In genomic region chr19:36421749-36422481, GRCh38 we compare ENCODE assay signal across 10 cellular contexts. TPM values are rescaled to one million over a fixed set of nuclear protein-coding genes. Genes with fewer than 3 reads are reported as not detected.
DNase-seq lines count a peak whose midpoint lies in the region; ATAC-seq and TF ChIP-seq lines count a peak whose summit lies in the region.
"Had no signal": no experiment of that assay in that cellular context is flagged by ENCODE, and none has a peak within 500 bp of the region (broad histone marks: within the 10 kb centered on the region; RNA-seq: fewer than 3 reads in every experiment).

No MANE protein-coding gene starts in this region.

- no peak overlapping the region for H3K9ac ChIP-seq in endodermal cell (ENCODE audit: extremely low read depth, low read length, poor library complexity, severe bottlenecking)

- H3K27ac ChIP-seq in endodermal cell (ENCODE audit: low read depth, low read length) (no peak overlapping the region), muscle layer of duodenum (ENCODE audit: low read length) (no peak overlapping the region)

- peak overlapping the region; percentile 48 for H3K4me3 Mint-ChIP-seq in endodermal cell

- no peak for TF ChIP-seq CTCF in endodermal cell (conservative IDR thresholded peaks at IDR 0.05)

- no peaks in the 10 kb centered on the region for H3K36me3 Mint-ChIP-seq in endodermal cell (ENCODE audit: low read depth)

- peaks cover 35% of the 10 kb centered on the region for H3K27me3 ChIP-seq in endodermal cell (ENCODE audit: control insufficient read depth, insufficient read depth, low read length, poor library complexity, severe bottlenecking)
- peaks cover 6% of the 10 kb centered on the region for H3K27me3 ChIP-seq in muscle layer of duodenum (ENCODE audit: low read depth, low read length)

- DNase-seq in stimulated activated CD4-positive, alpha-beta T cell treated with anti-CD3 and anti-CD28 coated beads, Interleukin-15, amount 100 ng/mL, for 24 hours: peak; percentile 2
- DNase-seq in stimulated activated CD4-positive, alpha-beta T cell treated with anti-CD3 and anti-CD28 coated beads, Interleukin-4, amount 100 ng/mL, for 1 hour: no peak
- DNase-seq in endodermal cell (no peak), medulla oblongata (ENCODE audit: extremely low spot score) (no peak), GOT3 (lab: John Stamatoyannopoulos, UW) (no peak)
- DNase-seq: small intestine had no signal

- H3K4me3 ChIP-seq in endodermal cell (ENCODE audit: low read length) (no peak overlapping the region), muscle layer of duodenum (ENCODE audit: low read depth in 1 of 2, low read length in 2 of 2) (peak overlapping the region; percentile 26 to 67)

- H3K9me3 ChIP-seq in endodermal cell (ENCODE audit: control insufficient read depth, low read length) (peaks cover 6% of the 10 kb centered on the region), muscle layer of duodenum (ENCODE audit: control insufficient read depth in 1 of 2, low read length in 2 of 2) (no peaks in the 10 kb centered on the region)

- ATAC-seq in GM19328 (IDR thresholded peaks at IDR 0.05; ENCODE audit: unreplicated experiment) (no peak), GM19395 (IDR thresholded peaks at IDR 0.05; ENCODE audit: unreplicated experiment) (no peak)
- ATAC-seq: SK-N-SH treated with all-trans-retinoic acid at 6 μM for 48 hours had no signal

- H3K4me1 ChIP-seq in endodermal cell (ENCODE audit: control insufficient read depth, insufficient read depth, low read length): no peaks in the 10 kb centered on the region
- peaks cover 0 to 15% of the 10 kb centered on the region in 2 donors for H3K4me1 ChIP-seq in muscle layer of duodenum (ENCODE audit: control insufficient read depth in 1 of 2, insufficient read depth in 2 of 2, low read length in 2 of 2)

- peaks cover 8% of the 10 kb centered on the region for H3K4me1 Mint-ChIP-seq in endodermal cell

- H3K36me3 ChIP-seq in endodermal cell (ENCODE audit: control insufficient read depth, insufficient read depth, low read length) (no peaks in the 10 kb centered on the region), muscle layer of duodenum (ENCODE audit: control insufficient read depth in 1 of 2, insufficient read depth in 2 of 2, low read length in 2 of 2) (no peaks in the 10 kb centered on the region)

- H3K27me3 Mint-ChIP-seq in endodermal cell (ENCODE audit: insufficient read depth): peaks cover 21% of the 10 kb centered on the region

- WGBS in endodermal cell (ENCODE audit: insufficient coverage in 1 of 2, insufficient read length in 1 of 2), 2 experiments: 77% methylated on average over 15 to 33 of the region's 33 CpGs

- no peak overlapping the region for H3K27ac Mint-ChIP-seq in endodermal cell

- H3K9me3 Mint-ChIP-seq in endodermal cell: peaks cover 3% of the 10 kb centered on the region

RNA-seq across cellular contexts. Expression of gene ZFP82, which starts 3.5 kb away (rescaled TPM):
- 10 to 100 TPM; 16.0 to 21.6 TPM for total RNA-seq in endodermal cell
- polyA plus RNA-seq in endodermal cell (2013, experiment 1 of 2): 18.1 TPM
- 17.6 TPM for polyA plus RNA-seq in endodermal cell (2013, experiment 2 of 2)

RNA-seq across cellular contexts. Expression of gene ZFP14, which starts 42.9 kb away (rescaled TPM):
- 10 to 100 TPM in 1 of 2 donors, 1 to 10 TPM in 1; 9.2 to 11.1 TPM for total RNA-seq in endodermal cell
- polyA plus RNA-seq in endodermal cell (2013, experiment 1 of 2): 8.2 TPM
- 8.1 TPM for polyA plus RNA-seq in endodermal cell (2013, experiment 2 of 2)
